In the genomic region with DNA sequence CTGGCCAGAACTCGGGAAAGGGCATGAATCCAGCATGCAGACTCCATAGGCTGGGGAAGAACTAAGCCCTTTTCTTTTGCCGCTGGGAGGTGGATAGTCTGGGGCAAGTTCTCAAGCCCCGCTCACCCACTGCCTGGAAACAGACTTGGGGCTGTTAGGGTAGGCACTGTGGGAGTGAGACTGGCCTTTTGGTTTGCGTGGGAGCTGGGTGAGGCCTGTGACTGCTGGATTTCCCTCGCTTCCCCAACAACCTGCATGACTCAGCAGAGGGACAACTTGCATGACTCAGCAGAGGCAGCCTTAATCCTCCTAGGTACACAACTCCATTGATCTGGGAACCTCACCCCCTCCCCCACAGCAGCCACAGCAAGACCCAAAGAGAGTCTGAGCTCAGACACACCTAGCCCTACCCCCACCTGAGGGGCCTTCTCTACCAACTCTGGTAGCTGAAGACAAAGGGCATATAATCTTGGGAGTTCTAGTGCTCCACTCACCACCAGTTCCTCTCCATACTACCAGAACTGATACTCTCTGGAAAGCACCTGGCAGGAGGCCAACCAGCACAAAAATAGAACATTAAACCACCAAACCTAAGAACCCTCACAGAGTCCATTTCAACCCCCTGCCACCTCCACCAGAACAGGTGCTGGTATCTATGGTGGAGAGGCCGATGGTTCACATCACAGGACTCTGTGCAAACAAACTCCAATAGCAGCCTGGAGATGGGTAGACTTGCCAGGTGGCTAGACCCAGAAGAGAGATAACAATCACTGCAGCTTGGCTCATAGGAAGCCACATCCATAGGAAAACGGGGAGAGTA, we compare ENCODE assay signal across 8 cellular contexts.
DNase-seq lines count a peak whose midpoint lies in the region; ATAC-seq and TF ChIP-seq lines count a peak whose summit lies in the region.

No MANE protein-coding gene starts in this region.

- no peak overlapping the region for H2BK120ac ChIP-seq in mesendoderm (ENCODE audit: low read depth, low read length)

- H3K9ac ChIP-seq in SK-N-SH (no peak overlapping the region), mesendoderm (ENCODE audit: low read length) (no peak overlapping the region)

- H3K4me2 ChIP-seq in SK-N-SH: no peak overlapping the region
- H3K4me2 ChIP-seq in mesendoderm (ENCODE audit: low read length): no peak overlapping the region
- no peak overlapping the region for H3K4me2 ChIP-seq in hepatocyte

- DNase-seq in COR-L47 (lab: John Stamatoyannopoulos, UW): peak; percentile 58
- DNase-seq in SK-N-SH: no peak
- peak; percentile 82 for DNase-seq in mesendoderm
- no peak for DNase-seq in hepatocyte (ENCODE audit: low spot score)
- DNase-seq in tibial nerve (ENCODE audit: low spot score in 2 of 2): no peak
- DNase-seq in iPS-NIHi11 (ENCODE audit: low spot score): no peak

- TF ChIP-seq POLR2A in tibial nerve (IDR thresholded peaks at IDR 0.05): no peak

- H3K4me3 ChIP-seq in SK-N-SH (ENCODE audit: low read depth in 2 of 2, low read length in 1 of 2) (no peak overlapping the region), mesendoderm (ENCODE audit: low read length) (no peak overlapping the region), hepatocyte (no peak overlapping the region), tibial nerve (no peak overlapping the region)

- H3K79me1 ChIP-seq in mesendoderm (ENCODE audit: low read length): no peaks in the 10 kb centered on the region

- peak overlapping the region; percentile 15 for H3K56ac ChIP-seq in mesendoderm (ENCODE audit: low read length)

- H3K18ac ChIP-seq in mesendoderm (ENCODE audit: low read length): no peak overlapping the region

- H2AFZ ChIP-seq in SK-N-SH (ENCODE audit: low read depth): no peak overlapping the region
- H2AFZ ChIP-seq in hepatocyte: no peak overlapping the region

- no peak overlapping the region for H4K8ac ChIP-seq in mesendoderm (ENCODE audit: low read depth, low read length)

- ATAC-seq in GM19467 (IDR thresholded peaks at IDR 0.05; ENCODE audit: unreplicated experiment): peak; percentile 75
- ATAC-seq in HG03571 (IDR thresholded peaks at IDR 0.05; ENCODE audit: unreplicated experiment): peak; percentile 83

- no peak overlapping the region for H3K4ac ChIP-seq in mesendoderm (ENCODE audit: low read depth, low read length)

- peaks cover 0 to 4% of the 10 kb centered on the region in 2 experiments for H3K36me3 ChIP-seq in SK-N-SH (replicated peaks in 1 of 2; ENCODE audit: control insufficient read depth in 1 of 2, insufficient read depth in 2 of 2, low read length in 1 of 2)
- H3K36me3 ChIP-seq in mesendoderm (ENCODE audit: control insufficient read depth, insufficient read depth, low read length): no peaks in the 10 kb centered on the region
- H3K36me3 ChIP-seq in hepatocyte (replicated peaks; ENCODE audit: insufficient read depth, low read depth): no peaks in the 10 kb centered on the region
- peaks cover 0 to 5% (median 0%) of the 10 kb centered on the region in 3 donors for H3K36me3 ChIP-seq in tibial nerve

- 64% methylated on average over 6 of the region's 7 CpGs for WGBS in SK-N-SH (ENCODE audit: low lambda C conversion rate)
- no CpG with 5 or more reads among the region's 7 CpGs for WGBS in mesendoderm (ENCODE audit: extremely low coverage, insufficient coverage, low lambda C conversion rate)
- 92% methylated on average over 7 of the region's 7 CpGs for WGBS in hepatocyte (ENCODE audit: low lambda C conversion rate, missing lambda C conversion rate)
- 73 to 74% methylated on average over 7 of the region's 7 CpGs for WGBS in tibial nerve, 2 donors

- no peak overlapping the region for H2BK15ac ChIP-seq in mesendoderm (replicated peaks; ENCODE audit: low read depth)

- H3K9me3 ChIP-seq in SK-N-SH (no peaks in the 10 kb centered on the region), hepatocyte (ENCODE audit: low read depth) (no peaks in the 10 kb centered on the region), tibial nerve (peaks cover 0 to 5% (median 0%) of the 10 kb centered on the region in 4 donors)

- no peaks in the 10 kb centered on the region; a peak in 1 of 4 replicates for H3K4me1 ChIP-seq in SK-N-SH (ENCODE audit: control insufficient read depth in 1 of 2, insufficient read depth in 2 of 2, low read depth in 1 of 2, low read length in 1 of 2)
- H3K4me1 ChIP-seq in mesendoderm (ENCODE audit: control insufficient read depth, low read depth, low read length): no peaks in the 10 kb centered on the region
- no peaks in the 10 kb centered on the region for H3K4me1 ChIP-seq in hepatocyte (ENCODE audit: insufficient read depth)
- no peaks in the 10 kb centered on the region for H3K4me1 ChIP-seq in tibial nerve

- H3K9me2 ChIP-seq in SK-N-SH: no peaks in the 10 kb centered on the region
- no peaks in the 10 kb centered on the region for H3K9me2 ChIP-seq in hepatocyte (replicated peaks; ENCODE audit: insufficient read depth)

- peak overlapping the region; percentile 50 for H2BK5ac ChIP-seq in mesendoderm (ENCODE audit: low read length)

- H3K27me3 ChIP-seq in SK-N-SH (ENCODE audit: insufficient read depth) (no peaks in the 10 kb centered on the region), mesendoderm (ENCODE audit: insufficient read depth, low read length, poor library complexity) (no peaks in the 10 kb centered on the region), hepatocyte (no peaks in the 10 kb centered on the region), tibial nerve (no peaks in the 10 kb centered on the region)

- TF ChIP-seq RAD21 in SK-N-SH (IDR thresholded peaks at IDR 0.05; ENCODE audit: low read length): no peak

- TF ChIP-seq EP300 in SK-N-SH (IDR thresholded peaks at IDR 0.05; ENCODE audit: borderline replicate concordance in 1 of 2, low read depth in 1 of 2, low read length in 1 of 2): no peak
- TF ChIP-seq EP300 in tibial nerve (IDR thresholded peaks at IDR 0.05): no peak

- H3K27ac ChIP-seq in SK-N-SH (ENCODE audit: low read depth in 2 of 2, low read length in 1 of 2): no peak overlapping the region
- no peak overlapping the region for H3K27ac ChIP-seq in mesendoderm (ENCODE audit: low read depth, low read length)
- no peak overlapping the region for H3K27ac ChIP-seq in hepatocyte
- no peak overlapping the region for H3K27ac ChIP-seq in tibial nerve

- no peak overlapping the region for H4K5ac ChIP-seq in mesendoderm (ENCODE audit: low read length)

- no peaks in the 10 kb centered on the region for H3F3A ChIP-seq in SK-N-SH (replicated peaks; ENCODE audit: insufficient read depth)

- H4K20me1 ChIP-seq in SK-N-SH (ENCODE audit: insufficient read depth): no peaks in the 10 kb centered on the region
- H4K20me1 ChIP-seq in hepatocyte (ENCODE audit: insufficient read depth, poor library complexity, severe bottlenecking): no peaks in the 10 kb centered on the region

- H2AK5ac ChIP-seq in mesendoderm (ENCODE audit: low read length): no peak overlapping the region

- H3K79me2 ChIP-seq in SK-N-SH (ENCODE audit: insufficient read depth): no peaks in the 10 kb centered on the region
- no peaks in the 10 kb centered on the region for H3K79me2 ChIP-seq in mesendoderm (ENCODE audit: control insufficient read depth, insufficient read depth, low read length)
- H3K79me2 ChIP-seq in hepatocyte: no peaks in the 10 kb centered on the region

- CTCF ChIA-PET in SK-N-SH (lab: Yijun Ruan, JAX): interaction anchor here (1.6 to 2.2 kb wide), 2 partner anchors 15 to 285 kb away, joined by 5 to 9 read pairs; no protein-coding TSS in a partner anchor

- POLR2A ChIA-PET in SK-N-SH (lab: Yijun Ruan, JAX): no interaction called here

- no peak overlapping the region for H3K23ac ChIP-seq in mesendoderm (ENCODE audit: low read length)

- TF ChIP-seq CTCF in SK-N-SH (IDR thresholded peaks at IDR 0.05) (no peak), hepatocyte (IDR thresholded peaks at IDR 0.05; ENCODE audit: poor library complexity) (no peak), tibial nerve (IDR thresholded peaks at IDR 0.05) (no peak)

TF ChIP-seq in SK-N-SH, 30 proteins besides CTCF, POLR2A, EP300 and RAD21:
- TF ChIP-seq FOSL2 (IDR thresholded peaks at IDR 0.05; ENCODE audit: borderline replicate concordance, low read depth) (0 out of 2 replicates have a peak, but pooled peaks have one; percentile 6), MEF2A (IDR thresholded peaks at IDR 0.05; ENCODE audit: borderline replicate concordance, low read depth) (no peak; the same call in 1 of the 2 replicates)

Comparison
In these comparisons a context has a peak if more than half of its experiments do, and no peak if none do; other contexts are left out.
1. DNase-seq: peak in COR-L47 (single experiment) and mesendoderm (single experiment); none in SK-N-SH (single experiment), hepatocyte (single experiment), tibial nerve (0 of 2) and iPS-NIHi11 (single experiment).